ENCODE assay signal across 13 cellular contexts in genomic region chr17:82911822-82912221, GRCh38.
DNase-seq lines count a peak whose midpoint lies in the region; ATAC-seq and TF ChIP-seq lines count a peak whose summit lies in the region.
"Had no signal": no experiment of that assay in that cellular context is flagged by ENCODE, and none has a peak within 500 bp of the region (broad histone marks: within the 10 kb centered on the region; RNA-seq: fewer than 3 reads in every experiment).

No MANE protein-coding gene starts in this region.

- POLR2A ChIA-PET in Caco-2 (lab: Charles Lee): no interaction called here

- no TSS peak for BruUV-seq in Caco-2 (replicated peaks; lab: Mats Ljungman, UMichigan)

- peak overlapping the region; percentile 29 for H3K27ac Mint-ChIP-seq in activated naive CD8-positive, alpha-beta T cell treated with anti-CD3 and anti-CD28 coated beads, Interleukin-2, amount 50 U/mL, for 24 hours
- H3K27ac Mint-ChIP-seq in nephron: peak overlapping the region; percentile 29 to 70 (median 66)
- H3K27ac Mint-ChIP-seq in Caco-2 (ENCODE audit: unreplicated experiment): no peak overlapping the region

- CTCF ChIA-PET in Caco-2 (lab: Charles Lee): interaction anchor here (0.9 kb wide), 1 partner anchor 35 kb away, joined by 4 read pairs; no protein-coding TSS in a partner anchor

- peaks cover 88% of the 10 kb centered on the region for H3K79me2 ChIP-seq in DND-41 (ENCODE audit: insufficient read depth, low read length)

- H3K4me1 ChIP-seq in DND-41 (ENCODE audit: insufficient read depth, low read length): peaks cover 45% of the 10 kb centered on the region
- no peaks in the 10 kb centered on the region for H3K4me1 ChIP-seq in Caco-2
- H3K4me1 ChIP-seq: SJSA1 had no signal

- H3K9ac ChIP-seq in DND-41 (ENCODE audit: low read depth, low read length): 0 out of 2 replicates have a peak overlapping the region, but pooled peaks have one; percentile 2

- TF ChIP-seq CTCF in DND-41 (IDR thresholded peaks at IDR 0.05; ENCODE audit: borderline replicate concordance, extremely low read depth, low read length, poor library complexity, severe bottlenecking): no peak
- no peak for TF ChIP-seq CTCF in nephron (IDR thresholded peaks at IDR 0.05; ENCODE audit: unreplicated experiment in 3 of 3)
- no peak for TF ChIP-seq CTCF in Caco-2 (IDR thresholded peaks at IDR 0.05; ENCODE audit: insufficient read depth in 1 of 2, low read depth in 1 of 2, low read length in 1 of 2, severe bottlenecking in 1 of 2, unreplicated experiment in 1 of 2)

- H3K4me2 ChIP-seq in DND-41 (ENCODE audit: insufficient read depth, low read length): no peak overlapping the region

- H3K4me1 Mint-ChIP-seq in activated naive CD8-positive, alpha-beta T cell treated with anti-CD3 and anti-CD28 coated beads, Interleukin-2, amount 50 U/mL, for 24 hours: peaks cover 37% of the 10 kb centered on the region
- H3K4me1 Mint-ChIP-seq in nephron (peaks cover 54% of the 10 kb centered on the region), Caco-2 (ENCODE audit: low read depth, unreplicated experiment) (no peaks in the 10 kb centered on the region)

- H3K9me3 Mint-ChIP-seq in activated naive CD8-positive, alpha-beta T cell treated with anti-CD3 and anti-CD28 coated beads, Interleukin-2, amount 50 U/mL, for 24 hours: no peaks in the 10 kb centered on the region
- H3K9me3 Mint-ChIP-seq in nephron (no peaks in the 10 kb centered on the region), Caco-2 (ENCODE audit: unreplicated experiment) (no peaks in the 10 kb centered on the region)

- H3K27me3 Mint-ChIP-seq in activated naive CD8-positive, alpha-beta T cell treated with anti-CD3 and anti-CD28 coated beads, Interleukin-2, amount 50 U/mL, for 24 hours: no peaks in the 10 kb centered on the region
- H3K27me3 Mint-ChIP-seq in nephron (ENCODE audit: low read depth) (no peaks in the 10 kb centered on the region), Caco-2 (ENCODE audit: insufficient read depth, unreplicated experiment) (no peaks in the 10 kb centered on the region)

- H3K9me3 ChIP-seq in DND-41 (ENCODE audit: insufficient read depth, low read length, severe bottlenecking) (no peaks in the 10 kb centered on the region), Caco-2 (no peaks in the 10 kb centered on the region)
- H3K9me3 ChIP-seq: SJSA1 had no signal

- no peak overlapping the region for H3K4me3 Mint-ChIP-seq in activated naive CD8-positive, alpha-beta T cell treated with anti-CD3 and anti-CD28 coated beads, Interleukin-2, amount 50 U/mL, for 24 hours
- H3K4me3 Mint-ChIP-seq in nephron (no peak overlapping the region), Caco-2 (ENCODE audit: unreplicated experiment) (no peak overlapping the region)

- ATAC-seq in DND-41 (ENCODE audit: insufficient read depth, low read depth) (no peak), GM21367 (IDR thresholded peaks at IDR 0.05; ENCODE audit: unreplicated experiment) (no peak)
- ATAC-seq in activated naive CD8-positive, alpha-beta T cell treated with anti-CD3 and anti-CD28 coated beads, Interleukin-2, amount 50 U/mL, for 24 hours: no peak

- DNase-seq in DND-41 (no peak), Kasumi-1 (lab: John Stamatoyannopoulos, UW) (peak; percentile 39 to 46), Caco-2 (no peak)
- DNase-seq in activated naive CD8-positive, alpha-beta T cell treated with anti-CD3 and anti-CD28 coated beads, Interleukin-2, amount 50 U/mL, for 24 hours: no peak
- no peak for DNase-seq in effector CD8-positive, alpha-beta T cell (lab: John Stamatoyannopoulos, UW)
- DNase-seq: DMS53; effector CD4-positive, alpha-beta T cell; NCI-H1048; NCI-H524 had no signal

- intact Hi-C loops in Caco-2 (cut with micrococcal nuclease; ENCODE audit: unreplicated experiment): loop anchor here (1.0 kb wide), 1 partner anchor 36 kb away; no protein-coding TSS in a partner anchor

- peaks cover 6% of the 10 kb centered on the region for H3K36me3 Mint-ChIP-seq in activated naive CD8-positive, alpha-beta T cell treated with anti-CD3 and anti-CD28 coated beads, Interleukin-2, amount 50 U/mL, for 24 hours (ENCODE audit: low read depth)
- H3K36me3 Mint-ChIP-seq in nephron (ENCODE audit: low read depth) (peaks cover 26% of the 10 kb centered on the region), Caco-2 (ENCODE audit: insufficient read depth, unreplicated experiment) (peaks cover 47% of the 10 kb centered on the region)

- H3K27ac ChIP-seq in DND-41 (ENCODE audit: low read length): peak overlapping the region; percentile 27
- H3K27ac ChIP-seq: SJSA1 had no signal

- H4K20me1 ChIP-seq in DND-41 (ENCODE audit: insufficient read depth, low read length): peaks cover 8% of the 10 kb centered on the region; the same call in 1 of the 2 replicates

- H2AFZ ChIP-seq in DND-41 (ENCODE audit: low read depth, low read length): no peak overlapping the region

- peaks cover 82% of the 10 kb centered on the region for H3K36me3 ChIP-seq in DND-41 (ENCODE audit: insufficient read depth, low read length)
- peaks cover 3% of the 10 kb centered on the region for H3K36me3 ChIP-seq in Caco-2 (ENCODE audit: control insufficient read depth, insufficient read depth, low read length)

- no peak overlapping the region for H3K4me3 ChIP-seq in DND-41 (ENCODE audit: low read depth in 1 of 2, low read length in 2 of 2)
- H3K4me3 ChIP-seq in Caco-2 (ENCODE audit: low read depth, low read length): no peak overlapping the region
- H3K4me3 ChIP-seq: lung, SJSA1 had no signal

- no peaks in the 10 kb centered on the region for H3K27me3 ChIP-seq in DND-41 (ENCODE audit: insufficient read depth, low read length, poor library complexity)
- H3K27me3 ChIP-seq in Caco-2 (replicated peaks; ENCODE audit: control insufficient read depth, insufficient read depth, low read length): no peaks in the 10 kb centered on the region
- H3K27me3 ChIP-seq: SJSA1 had no signal

Comparison
In these comparisons a context has a peak if more than half of its experiments do, and no peak if none do; other contexts are left out.
1. DNase-seq: peak in Kasumi-1 (2 of 2); none in DND-41 (single experiment), activated naive CD8-positive, alpha-beta T cell treated with anti-CD3 and anti-CD28 coated beads, Interleukin-2, amount 50 U/mL, for 24 hours (single experiment), Caco-2 (0 of 2) and effector CD8-positive, alpha-beta T cell (single experiment).